30 cellular contexts compared by ENCODE assay signal in the genomic region with DNA sequence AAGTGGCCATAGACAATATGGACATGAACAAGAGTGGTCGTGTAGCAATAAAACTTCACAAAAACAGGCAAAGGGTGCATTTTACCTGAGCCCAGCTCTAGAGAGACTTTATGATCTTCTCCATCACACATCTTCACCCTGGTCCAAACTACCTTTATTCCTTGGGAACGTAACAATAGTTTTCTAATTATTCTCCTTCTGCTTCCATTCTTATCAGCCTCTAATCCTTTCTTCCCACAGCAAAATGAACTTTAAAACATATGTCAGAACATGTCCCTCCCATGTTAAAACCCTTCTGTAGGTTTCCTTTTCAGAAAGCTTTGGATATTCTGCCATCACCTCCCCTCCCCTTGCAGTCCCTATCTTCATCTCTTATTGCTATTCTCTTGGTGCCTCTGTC.
A peak's percentile ranks its signal among the peaks of the same experiment; 100 is the strongest.
DNase-seq lines count a peak whose midpoint lies in the region; ATAC-seq and TF ChIP-seq lines count a peak whose summit lies in the region.
"Had no signal": no experiment of that assay in that cellular context is flagged by ENCODE, and none has a peak within 500 bp of the region (broad histone marks: within the 10 kb centered on the region; RNA-seq: fewer than 3 reads in every experiment).

No MANE protein-coding gene starts in this region.

- TF ChIP-seq EP300 in esophagus muscularis mucosa (IDR thresholded peaks at IDR 0.05) = no peak

- H3K9me3 ChIP-seq in esophagus muscularis mucosa (peaks cover 0 to 6% (median 0%) of the 10 kb centered on the region in 4 donors), osteoblast (ENCODE audit: low read depth, low read length) (no peaks in the 10 kb centered on the region), upper lobe of right lung (no peaks in the 10 kb centered on the region)
- H3K9me3 ChIP-seq: A549; BE2C; BLaER1; BLaER1 treated with 17β-estradiol and CSF1 and Interleukin-3, amounts not matched to agents 10 nM and 100 nM; Caco-2 had no signal

- no peak for TF ChIP-seq POLR2A in esophagus muscularis mucosa (IDR thresholded peaks at IDR 0.05; ENCODE audit: low read depth)

- no peaks in the 10 kb centered on the region for H3K79me2 ChIP-seq in KMS-11 (ENCODE audit: insufficient read depth, low read depth)
- H3K79me2 ChIP-seq in osteoblast (ENCODE audit: insufficient read depth, low read length) = no peaks in the 10 kb centered on the region

- peaks cover 26% of the 10 kb centered on the region for H3K4me1 ChIP-seq in KMS-11 (ENCODE audit: low read depth, poor library complexity, severe bottlenecking)
- no peaks in the 10 kb centered on the region for H3K4me1 ChIP-seq in esophagus muscularis mucosa
- H3K4me1 ChIP-seq in osteoblast (ENCODE audit: insufficient read depth, low read length) = no peaks in the 10 kb centered on the region
- H3K4me1 ChIP-seq in upper lobe of right lung = no peaks in the 10 kb centered on the region
- H3K4me1 ChIP-seq: A549, BLaER1, Caco-2 had no signal

- 92% methylated on average over 2 of the region's 2 CpGs for WGBS in esophagus muscularis mucosa

- intact Hi-C loops in esophagus muscularis mucosa (cut with DNase I) (no loop called here), upper lobe of right lung (cut with DNase I) (no loop called here)

- TF ChIP-seq CTCF in KMS-11 (conservative IDR thresholded peaks at IDR 0.05; ENCODE audit: low read depth, low read length) (no peak), esophagus muscularis mucosa (IDR thresholded peaks at IDR 0.05) (no peak), osteoblast (IDR thresholded peaks at IDR 0.05; ENCODE audit: extremely low read depth, low read depth, low read length) (no peak), upper lobe of right lung (IDR thresholded peaks at IDR 0.05) (no peak)

- ATAC-seq in GM18511 (IDR thresholded peaks at IDR 0.05; ENCODE audit: unreplicated experiment) (no peak), HG02938 (IDR thresholded peaks at IDR 0.05; ENCODE audit: unreplicated experiment) (no peak), upper lobe of right lung (no peak)
- ATAC-seq: A549; CD8-positive, alpha-beta T cell had no signal

- H3K4me2 ChIP-seq in KMS-11 (no peak overlapping the region), osteoblast (ENCODE audit: insufficient read depth, low read length) (no peak overlapping the region)
- H3K4me2 ChIP-seq: A549; BLaER1; BLaER1 treated with 17β-estradiol and CSF1 and Interleukin-3, amounts not matched to agents 10 nM and 100 nM had no signal

- DNase-seq in esophagus muscularis mucosa (ENCODE audit: extremely low spot score) (peak; percentile 55), osteoblast (ENCODE audit: insufficient read length, low spot score, missing footprints) (peak; percentile 74), upper lobe of right lung (no peak)
- DNase-seq: 8988T; ACHN; AML-193; BE2C; C1 segment of cervical spinal cord; Caco-2; Calu3; CD4-positive, alpha-beta memory T cell; CD4-positive, alpha-beta T cell; CD4-positive, CD25-positive, alpha-beta regulatory T cell; CD8-positive, alpha-beta memory T cell; CD8-positive, alpha-beta T cell; DMS 273 treated with DMSO at 0.1 percent for 48 hours; DMS153; DMS53; DMS79; DMS79 treated with DMSO at 0.1 percent for 48 hours; DND-41; EL had no signal

- H3K27me3 ChIP-seq in KMS-11 (ENCODE audit: insufficient read depth, low read depth) (no peaks in the 10 kb centered on the region), esophagus muscularis mucosa (peaks cover 0 to 15% (median 2%) of the 10 kb centered on the region in 4 donors), osteoblast (ENCODE audit: insufficient read depth, low read length) (no peaks in the 10 kb centered on the region), upper lobe of right lung (no peaks in the 10 kb centered on the region)
- H3K27me3 ChIP-seq: BE2C; BLaER1; BLaER1 treated with 17β-estradiol and CSF1 and Interleukin-3, amounts not matched to agents 10 nM and 100 nM had no signal

- H3K36me3 ChIP-seq in KMS-11 (ENCODE audit: insufficient read depth) (no peaks in the 10 kb centered on the region), esophagus muscularis mucosa (no peaks in the 10 kb centered on the region), osteoblast (ENCODE audit: insufficient read depth, low read length) (no peaks in the 10 kb centered on the region), upper lobe of right lung (no peaks in the 10 kb centered on the region)
- H3K36me3 ChIP-seq: BE2C; BLaER1; BLaER1 treated with 17β-estradiol and CSF1 and Interleukin-3, amounts not matched to agents 10 nM and 100 nM had no signal

- H4K20me1 ChIP-seq in KMS-11 (ENCODE audit: insufficient read depth) = no peaks in the 10 kb centered on the region
- no peaks in the 10 kb centered on the region for H4K20me1 ChIP-seq in osteoblast (ENCODE audit: insufficient read depth, low read length)
- H4K20me1 ChIP-seq: BLaER1; BLaER1 treated with 17β-estradiol and CSF1 and Interleukin-3, amounts not matched to agents 10 nM and 100 nM had no signal

- no peak overlapping the region for H2AFZ ChIP-seq in KMS-11 (ENCODE audit: low read depth)
- no peak overlapping the region for H2AFZ ChIP-seq in osteoblast (ENCODE audit: low read length)

- H3K27ac ChIP-seq in KMS-11 (no peak overlapping the region), esophagus muscularis mucosa (replicated peaks in 1 of 4) (no peak overlapping the region), osteoblast (ENCODE audit: low read depth, low read length) (no peak overlapping the region), upper lobe of right lung (no peak overlapping the region)
- H3K27ac ChIP-seq: 22Rv1; A549; BLaER1; BLaER1 treated with 17β-estradiol and CSF1 and Interleukin-3, amounts not matched to agents 10 nM and 100 nM; C4-2B had no signal

- no peak overlapping the region for H3K9ac ChIP-seq in KMS-11
- H3K9ac ChIP-seq: BLaER1; BLaER1 treated with 17β-estradiol and CSF1 and Interleukin-3, amounts not matched to agents 10 nM and 100 nM had no signal

- peak overlapping the region; percentile 25 for H3K4me3 ChIP-seq in KMS-11 (IDR thresholded peaks at IDR 0.05; ENCODE audit: insufficient read depth, low read depth, low read length)
- no peak overlapping the region for H3K4me3 ChIP-seq in esophagus muscularis mucosa
- H3K4me3 ChIP-seq in osteoblast (ENCODE audit: insufficient read depth, low read length) = no peak overlapping the region
- no peak overlapping the region for H3K4me3 ChIP-seq in upper lobe of right lung
- H3K4me3 ChIP-seq: A549; BLaER1; BLaER1 treated with 17β-estradiol and CSF1 and Interleukin-3, amounts not matched to agents 10 nM and 100 nM had no signal
